ENCODE assay signal across 1 cellular context in genomic region chr2:112113354-112113753, GRCh38. TPM values are rescaled to one million over a fixed set of nuclear protein-coding genes. Genes with fewer than 3 reads are reported as not detected.
"Had no signal": no experiment of that assay in that cellular context is flagged by ENCODE, and none has a peak within 500 bp of the region (broad histone marks: within the 10 kb centered on the region; RNA-seq: fewer than 3 reads in every experiment).

No MANE protein-coding gene starts in this region.

RNA-seq across cellular contexts. Expression of gene FBLN7, which starts 24.8 kb away (rescaled TPM):
- total RNA-seq: SK-MEL-5 had no signal
